1 cellular context compared by ENCODE assay signal in the genomic region with DNA sequence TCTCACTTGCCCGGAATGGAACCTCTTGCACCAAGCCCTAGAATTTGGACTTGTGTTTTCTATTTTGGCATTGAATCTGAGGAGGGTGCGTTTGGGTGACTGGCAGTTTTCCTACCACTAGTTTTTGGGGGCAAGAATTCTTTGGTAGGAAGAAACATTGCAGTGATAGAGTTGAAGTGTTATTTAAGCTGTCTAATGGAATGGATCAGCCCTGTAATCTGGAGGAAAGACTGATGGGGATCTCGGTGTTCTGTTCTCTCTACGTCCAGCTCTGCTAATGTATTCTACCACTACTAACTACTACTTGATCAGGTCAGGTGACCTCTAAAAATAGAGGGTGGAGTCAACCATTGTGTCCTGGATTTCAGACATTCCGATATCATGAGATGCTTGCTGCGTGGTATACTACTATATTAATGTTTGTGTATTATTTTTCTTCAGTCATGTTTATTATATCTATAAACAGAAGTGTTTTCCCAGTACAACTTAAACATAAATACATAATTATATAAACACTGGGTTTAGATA.
TF ChIP-seq lines count a peak whose summit lies in the region.

No MANE protein-coding gene starts in this region.

TF ChIP-seq in HEK293, 187 proteins besides CTCF, POLR2A, EP300 and RAD21 (continued from another document):
- TF ChIP-seq TSHZ1 (tag by site-specific recombination; IDR thresholded peaks at IDR 0.05; ENCODE audit: borderline replicate concordance), result no peak
- no peak for TF ChIP-seq ZNF677 (tag by site-specific recombination; IDR thresholded peaks at IDR 0.05)
- TF ChIP-seq ZSCAN16 (tag by site-specific recombination; IDR thresholded peaks at IDR 0.05), result peak; percentile 24; the same call in 1 of the 2 replicates
- TF ChIP-seq OVOL3 (tag by site-specific recombination; IDR thresholded peaks at IDR 0.05), result no peak
- no peak for TF ChIP-seq ZBTB8A (tag by site-specific recombination; IDR thresholded peaks at IDR 0.05)
- TF ChIP-seq, protein P1, sequence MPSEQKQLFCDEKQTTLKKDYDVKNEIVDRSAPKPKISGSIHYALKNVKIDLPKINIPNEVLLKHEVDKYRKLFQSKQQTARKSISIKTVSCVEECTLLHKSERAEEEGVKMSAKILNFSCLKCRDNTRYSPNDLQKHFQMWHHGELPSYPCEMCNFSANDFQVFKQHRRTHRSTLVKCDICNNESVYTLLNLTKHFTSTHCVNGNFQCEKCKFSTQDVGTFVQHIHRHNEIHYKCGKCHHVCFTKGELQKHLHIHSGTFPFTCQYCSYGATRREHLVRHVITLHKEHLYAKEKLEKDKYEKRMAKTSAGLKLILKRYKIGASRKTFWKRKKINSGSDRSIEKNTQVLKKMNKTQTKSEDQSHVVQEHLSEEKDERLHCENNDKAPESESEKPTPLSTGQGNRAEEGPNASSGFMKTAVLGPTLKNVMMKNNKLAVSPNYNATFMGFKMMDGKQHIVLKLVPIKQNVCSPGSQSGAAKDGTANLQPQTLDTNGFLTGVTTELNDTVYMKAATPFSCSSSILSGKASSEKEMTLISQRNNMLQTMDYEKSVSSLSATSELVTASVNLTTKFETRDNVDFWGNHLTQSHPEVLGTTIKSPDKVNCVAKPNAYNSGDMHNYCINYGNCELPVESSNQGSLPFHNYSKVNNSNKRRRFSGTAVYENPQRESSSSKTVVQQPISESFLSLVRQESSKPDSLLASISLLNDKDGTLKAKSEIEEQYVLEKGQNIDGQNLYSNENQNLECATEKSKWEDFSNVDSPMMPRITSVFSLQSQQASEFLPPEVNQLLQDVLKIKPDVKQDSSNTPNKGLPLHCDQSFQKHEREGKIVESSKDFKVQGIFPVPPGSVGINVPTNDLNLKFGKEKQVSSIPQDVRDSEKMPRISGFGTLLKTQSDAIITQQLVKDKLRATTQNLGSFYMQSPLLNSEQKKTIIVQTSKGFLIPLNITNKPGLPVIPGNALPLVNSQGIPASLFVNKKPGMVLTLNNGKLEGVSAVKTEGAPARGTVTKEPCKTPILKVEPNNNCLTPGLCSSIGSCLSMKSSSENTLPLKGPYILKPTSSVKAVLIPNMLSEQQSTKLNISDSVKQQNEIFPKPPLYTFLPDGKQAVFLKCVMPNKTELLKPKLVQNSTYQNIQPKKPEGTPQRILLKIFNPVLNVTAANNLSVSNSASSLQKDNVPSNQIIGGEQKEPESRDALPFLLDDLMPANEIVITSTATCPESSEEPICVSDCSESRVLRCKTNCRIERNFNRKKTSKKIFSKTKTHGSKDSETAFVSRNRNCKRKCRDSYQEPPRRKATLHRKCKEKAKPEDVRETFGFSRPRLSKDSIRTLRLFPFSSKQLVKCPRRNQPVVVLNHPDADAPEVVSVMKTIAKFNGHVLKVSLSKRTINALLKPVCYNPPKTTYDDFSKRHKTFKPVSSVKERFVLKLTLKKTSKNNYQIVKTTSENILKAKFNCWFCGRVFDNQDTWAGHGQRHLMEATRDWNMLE (tag by site-specific recombination; conservative IDR thresholded peaks at IDR 0.05; ENCODE audit: low read depth), result no peak
- TF ChIP-seq ZNF155 (tag by site-specific recombination; IDR thresholded peaks at IDR 0.05), result no peak
- peak; percentile 83 for TF ChIP-seq ZBTB17 (tag by site-specific recombination; IDR thresholded peaks at IDR 0.05)
- no peak for TF ChIP-seq ZNF140 (tag by site-specific recombination; IDR thresholded peaks at IDR 0.05)
- peak; percentile 74 for TF ChIP-seq ZBTB20 (tag by site-specific recombination; IDR thresholded peaks at IDR 0.05)
- TF ChIP-seq, protein P2, sequence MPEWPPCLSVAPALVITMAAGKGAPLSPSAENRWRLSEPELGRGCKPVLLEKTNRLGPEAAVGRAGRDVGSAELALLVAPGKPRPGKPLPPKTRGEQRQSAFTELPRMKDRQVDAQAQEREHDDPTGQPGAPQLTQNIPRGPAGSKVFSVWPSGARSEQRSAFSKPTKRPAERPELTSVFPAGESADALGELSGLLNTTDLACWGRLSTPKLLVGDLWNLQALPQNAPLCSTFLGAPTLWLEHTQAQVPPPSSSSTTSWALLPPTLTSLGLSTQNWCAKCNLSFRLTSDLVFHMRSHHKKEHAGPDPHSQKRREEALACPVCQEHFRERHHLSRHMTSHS (tag by site-specific recombination; IDR thresholded peaks at IDR 0.05), result no peak
- no peak for TF ChIP-seq ZNF658 (tag by site-specific recombination; IDR thresholded peaks at IDR 0.05)
- TF ChIP-seq, protein P3, sequence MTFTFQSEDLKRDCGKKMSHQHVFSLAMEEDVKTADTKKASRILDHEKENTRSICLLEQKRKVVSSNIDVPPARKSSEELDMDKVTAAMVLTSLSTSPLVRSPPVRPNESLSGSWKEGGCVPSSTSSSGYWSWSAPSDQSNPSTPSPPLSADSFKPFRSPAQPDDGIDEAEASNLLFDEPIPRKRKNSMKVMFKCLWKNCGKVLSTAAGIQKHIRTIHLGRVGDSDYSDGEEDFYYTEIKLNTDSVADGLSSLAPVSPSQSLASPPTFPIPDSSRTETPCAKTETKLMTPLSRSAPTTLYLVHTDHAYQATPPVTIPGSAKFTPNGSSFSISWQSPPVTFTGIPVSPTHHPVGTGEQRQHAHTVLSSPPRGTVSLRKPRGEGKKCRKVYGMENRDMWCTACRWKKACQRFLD (tag by site-specific recombination; IDR thresholded peaks at IDR 0.05), result no peak
- TF ChIP-seq SCRT2 (tag by site-specific recombination; IDR thresholded peaks at IDR 0.05), result no peak
- TF ChIP-seq ZNF18 (tag by site-specific recombination; IDR thresholded peaks at IDR 0.05), result no peak
- no peak for TF ChIP-seq ZNF529 (tag by site-specific recombination; IDR thresholded peaks at IDR 0.05; ENCODE audit: insufficient replicate concordance)
- no peak for TF ChIP-seq AEBP2 (tag by site-specific recombination; IDR thresholded peaks at IDR 0.05; ENCODE audit: borderline replicate concordance)
- TF ChIP-seq, protein P4, sequence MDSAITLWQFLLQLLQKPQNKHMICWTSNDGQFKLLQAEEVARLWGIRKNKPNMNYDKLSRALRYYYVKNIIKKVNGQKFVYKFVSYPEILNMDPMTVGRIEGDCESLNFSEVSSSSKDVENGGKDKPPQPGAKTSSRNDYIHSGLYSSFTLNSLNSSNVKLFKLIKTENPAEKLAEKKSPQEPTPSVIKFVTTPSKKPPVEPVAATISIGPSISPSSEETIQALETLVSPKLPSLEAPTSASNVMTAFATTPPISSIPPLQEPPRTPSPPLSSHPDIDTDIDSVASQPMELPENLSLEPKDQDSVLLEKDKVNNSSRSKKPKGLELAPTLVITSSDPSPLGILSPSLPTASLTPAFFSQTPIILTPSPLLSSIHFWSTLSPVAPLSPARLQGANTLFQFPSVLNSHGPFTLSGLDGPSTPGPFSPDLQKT (IDR thresholded peaks at IDR 0.05; ENCODE audit: borderline replicate concordance, low read depth, low read length), result no peak
- TF ChIP-seq ZNF544 (tag by site-specific recombination; IDR thresholded peaks at IDR 0.05), result no peak
- TF ChIP-seq ZEB2 (tag by site-specific recombination; IDR thresholded peaks at IDR 0.05), result no peak
- no peak for TF ChIP-seq ZNF175 (tag by site-specific recombination; IDR thresholded peaks at IDR 0.05)
